ENCODE assay signal across 2 cellular contexts in the genomic region with DNA sequence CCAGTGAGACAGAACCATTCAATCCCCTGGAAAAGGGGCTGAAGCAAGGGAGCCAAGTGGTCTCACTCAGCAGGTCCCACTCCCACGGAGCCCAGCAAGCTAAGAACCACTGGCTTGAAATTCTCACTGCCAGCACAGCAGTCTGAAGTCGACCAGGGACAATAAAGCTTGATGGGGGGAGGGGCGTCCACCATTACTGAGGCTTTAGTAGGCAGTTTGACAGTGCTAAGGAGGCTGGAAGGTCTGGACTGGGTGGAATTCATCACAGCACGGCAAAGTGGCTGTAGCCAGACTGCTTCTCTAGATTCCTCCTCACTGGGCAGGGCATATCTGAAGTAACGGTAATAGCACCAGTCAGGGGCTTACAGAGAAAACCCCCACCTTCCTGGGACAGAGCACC.
A peak's percentile ranks its signal among the peaks of the same experiment; 100 is the strongest.
TF ChIP-seq lines count a peak whose summit lies in the region.

No MANE protein-coding gene starts in this region.

TF ChIP-seq in GM23338, 12 proteins besides CTCF, POLR2A, EP300 and RAD21:
- TF ChIP-seq STAT1 (IDR thresholded peaks at IDR 0.05; ENCODE audit: unreplicated experiment) (no peak), JUNB (IDR thresholded peaks at IDR 0.05; ENCODE audit: unreplicated experiment) (no peak), EZH2 (IDR thresholded peaks at IDR 0.05; ENCODE audit: low read depth, unreplicated experiment) (no peak), CREB1 (CRISPR knock-in tag; IDR thresholded peaks at IDR 0.05; ENCODE audit: low read depth) (no peak), POLR2AphosphoS5 (IDR thresholded peaks at IDR 0.05; ENCODE audit: low read depth) (no peak)

TF ChIP-seq in H1, 55 proteins besides CTCF, POLR2A, EP300 and RAD21:
- TF ChIP-seq YY1 (IDR thresholded peaks at IDR 0.05; ENCODE audit: low read depth, low read length) (0 out of 2 replicates have a peak, but pooled peaks have one; percentile 18), SIX5 (IDR thresholded peaks at IDR 0.05; ENCODE audit: low read depth, low read length) (no peak)
TF ChIP-seq in H1: peak in this region for 1.
